In the genomic region with DNA sequence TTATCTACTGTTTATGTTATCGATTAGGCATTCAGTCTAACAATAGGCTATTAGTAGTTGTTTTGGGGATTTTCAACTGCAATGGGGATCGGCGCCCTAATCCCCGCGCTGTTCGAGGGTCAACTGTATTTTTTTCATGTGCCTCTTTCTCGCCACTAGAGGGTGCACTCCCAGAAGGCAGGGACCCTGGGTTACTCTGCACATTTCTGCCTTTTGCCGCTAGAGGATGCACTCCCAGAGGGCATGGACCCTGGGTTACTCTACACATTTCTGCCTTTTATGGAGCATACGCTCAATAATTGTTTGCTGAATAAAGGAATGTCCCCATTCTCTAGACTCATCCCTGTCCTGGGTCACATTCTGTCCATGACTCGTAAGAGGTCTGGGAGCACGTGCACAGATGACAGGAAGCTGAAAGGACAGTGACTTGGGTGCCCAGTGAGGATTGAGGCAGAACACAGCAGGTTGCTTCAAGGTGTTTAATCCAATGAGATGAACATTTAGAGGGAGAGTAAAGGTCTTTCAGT, we compare ENCODE assay signal across 8 cellular contexts. TPM values are rescaled to one million over a fixed set of nuclear protein-coding genes. Genes with fewer than 3 reads are reported as not detected.
DNase-seq lines count a peak whose midpoint lies in the region; ATAC-seq, FAIRE-seq and TF ChIP-seq lines count a peak whose summit lies in the region.

No MANE protein-coding gene starts in this region.

- DNase-seq in COLO668 (lab: John Stamatoyannopoulos, UW; ENCODE audit: unreplicated experiment), result peak; percentile 19
- DNase-seq in H7, result peak; percentile 59
- DNase-seq in NCI-H2107 treated with DMSO at 0.1 percent for 48 hours (lab: John Stamatoyannopoulos, UW; ENCODE audit: unreplicated experiment), result peak; percentile 75
- DNase-seq in WERI-Rb-1, result peak; percentile 66
- DNase-seq in T47D (ENCODE audit: low read depth in 1 of 2, low spot score in 1 of 2), result peak; percentile 31 to 77
- peak; percentile 4 for DNase-seq in keratinocyte (ENCODE audit: low read depth, low spot score)
- peak; percentile 54 for DNase-seq in stimulated activated CD4-positive, alpha-beta T cell treated with anti-CD3 and anti-CD28 coated beads, Interleukin-4, amount 100 ng/mL, for 1 hour

- no peaks in the 10 kb centered on the region for H3K79me2 ChIP-seq in keratinocyte (ENCODE audit: control insufficient read depth, insufficient read depth, low read length)

- H3K4me1 ChIP-seq in keratinocyte (ENCODE audit: control insufficient read depth, extremely low read depth, insufficient read depth, low read length), result no peaks in the 10 kb centered on the region

- H2AFZ ChIP-seq in keratinocyte (ENCODE audit: control insufficient read depth, low read length), result no peak overlapping the region

- TF ChIP-seq CTCF in WERI-Rb-1 (IDR thresholded peaks at IDR 0.05; ENCODE audit: low read depth, low read length) (peak; percentile 99), keratinocyte (optimal IDR thresholded peaks at IDR 0.05 in 1 of 3, IDR thresholded peaks at IDR 0.05 in 1 of 3, conservative IDR thresholded peaks at IDR 0.05 in 1 of 3; ENCODE audit: extremely low read depth in 1 of 3, insufficient read depth in 2 of 3, low read length in 3 of 3) (peak; percentile 95 to 100 (median 100))

- H3K4me2 ChIP-seq in keratinocyte (ENCODE audit: control insufficient read depth, extremely low read depth, insufficient read depth, low read depth, low read length), result no peak overlapping the region

- in situ Hi-C loops in T47D (cut with HindIII; ENCODE audit: low pct_unique_long_range_greater_than_20kb, low sequenced_read_pairs), result no loop called here

- no peaks in the 10 kb centered on the region for H3K9me1 ChIP-seq in keratinocyte (ENCODE audit: control insufficient read depth, extremely low read depth, insufficient read depth, low read length)

- no peaks in the 10 kb centered on the region; the same call in 1 of the 2 replicates for H3K27me3 ChIP-seq in H7 (ENCODE audit: control insufficient read depth, insufficient read depth, low read length)
- H3K27me3 ChIP-seq in WERI-Rb-1 (ENCODE audit: insufficient read depth, low read depth, severe bottlenecking), result no peaks in the 10 kb centered on the region
- H3K27me3 ChIP-seq in keratinocyte (ENCODE audit: control insufficient read depth, extremely low read depth, insufficient read depth, low read length), result peaks cover 51% of the 10 kb centered on the region

- H3K27ac ChIP-seq in WERI-Rb-1, result no peak overlapping the region
- no peak overlapping the region for H3K27ac ChIP-seq in keratinocyte (ENCODE audit: control insufficient read depth, insufficient read depth, low read length)

- H4K20me1 ChIP-seq in keratinocyte (ENCODE audit: control insufficient read depth, extremely low read depth, insufficient read depth, low read length), result no peaks in the 10 kb centered on the region

- no peak for ATAC-seq in HG02981 (IDR thresholded peaks at IDR 0.05; ENCODE audit: unreplicated experiment)

- peak; percentile 26 for FAIRE-seq in keratinocyte (lab: Jason Lieb, UNC)

- H3K36me3 ChIP-seq in H7 (replicated peaks; ENCODE audit: control insufficient read depth, insufficient read depth, low read length) (no peaks in the 10 kb centered on the region), WERI-Rb-1 (no peaks in the 10 kb centered on the region), keratinocyte (ENCODE audit: control insufficient read depth in 2 of 2, extremely low read depth in 1 of 2, insufficient read depth in 2 of 2, low read length in 2 of 2) (no peaks in the 10 kb centered on the region)

- H3K4me3 ChIP-seq in H7 (ENCODE audit: insufficient read depth, low read depth, low read length), result no peak overlapping the region
- peak overlapping the region; percentile 12 for H3K4me3 ChIP-seq in WERI-Rb-1 (ENCODE audit: low read depth, low read length)
- H3K4me3 ChIP-seq in keratinocyte (ENCODE audit: control insufficient read depth in 2 of 3, extremely low read depth in 1 of 3, insufficient read depth in 2 of 3, low read depth in 1 of 3, low read length in 3 of 3), result no peak overlapping the region

- H3K9me3 ChIP-seq in WERI-Rb-1 (ENCODE audit: severe bottlenecking) (peaks cover 3% of the 10 kb centered on the region), keratinocyte (ENCODE audit: control insufficient read depth, low read depth, low read length) (no peaks in the 10 kb centered on the region)

- dilution Hi-C loops in keratinocyte (cut with MboI; ENCODE audit: extremely low pct_ligation_motif_present, low sequenced_read_pairs), result no loop called here

- H3K9ac ChIP-seq in keratinocyte (ENCODE audit: control insufficient read depth, extremely low read depth, insufficient read depth, low read length), result no peak overlapping the region

RNA-seq across cellular contexts. Expression of gene RECK, which starts 27.9 kb away (rescaled TPM):
- 11.7 and 16.1 TPM in 2 replicates for total RNA-seq in H7 (2014; rRNA removed; shearing (Covaris generic))
- 3.3 to 4.6 TPM (median 4.0 TPM) in 3 replicates for polyA plus RNA-seq in keratinocyte
- polyA plus RNA-seq in keratinocyte (2011; ENCODE audit: low read depth), result 1.6 TPM
- polyA plus RNA-seq in keratinocyte (2011; cell fraction: cytosol; rRNA removed), result 2.4 and 4.2 TPM in 2 replicates
- polyA plus RNA-seq in keratinocyte (2011; cell fraction: nucleus; rRNA removed), result 7.0 and 7.8 TPM in 2 replicates
- polyA plus RNA-seq in keratinocyte (2012; ENCODE audit: low replicate concordance), result 1.5 and 3.4 TPM in 2 replicates
- polyA minus RNA-seq in keratinocyte, result 0.89 to 5.4 TPM (median 5.2 TPM) in 3 replicates
- polyA minus RNA-seq in keratinocyte (2011; cell fraction: cytosol; rRNA and poly(A)+ RNA removed), result 3.6 TPM
- 4.1 and 10.2 TPM in 2 replicates for polyA minus RNA-seq in keratinocyte (2011; cell fraction: nucleus; rRNA and poly(A)+ RNA removed)

RNA-seq across cellular contexts. Expression of gene OR2S2, which starts 50.9 kb away (rescaled TPM):
- total RNA-seq in H7 (2014; rRNA removed; shearing (Covaris generic)), result not detected in 2 replicates
- not detected in 3 replicates for polyA plus RNA-seq in keratinocyte
- polyA plus RNA-seq in keratinocyte (2011; ENCODE audit: low read depth), result not detected
- not detected in 2 replicates for polyA plus RNA-seq in keratinocyte (2011; cell fraction: cytosol; rRNA removed)
- polyA plus RNA-seq in keratinocyte (2011; cell fraction: nucleus; rRNA removed), result not detected in 2 replicates
- polyA plus RNA-seq in keratinocyte (2012; ENCODE audit: low replicate concordance), result not detected in 2 replicates
- not detected in 3 replicates for polyA minus RNA-seq in keratinocyte
- not detected for polyA minus RNA-seq in keratinocyte (2011; cell fraction: cytosol; rRNA and poly(A)+ RNA removed)
- not detected in 2 replicates for polyA minus RNA-seq in keratinocyte (2011; cell fraction: nucleus; rRNA and poly(A)+ RNA removed)

Comparison
In these comparisons a context has a peak if more than half of its experiments do, and no peak if none do; other contexts are left out.
1. DNase-seq: peak in every context shown above with its lines; median percentile 75 in NCI-H2107 treated with DMSO at 0.1 percent for 48 hours; 66 in WERI-Rb-1; 59 in H7; 54 in T47D; 54 in stimulated activated CD4-positive, alpha-beta T cell treated with anti-CD3 and anti-CD28 coated beads, Interleukin-4, amount 100 ng/mL, for 1 hour; 19 in COLO668; 4 in keratinocyte.